In genomic region chr7:23299770-23300300, GRCh38 we compare ENCODE assay signal across 8 cellular contexts. TPM values are rescaled to one million over a fixed set of nuclear protein-coding genes. Genes with fewer than 3 reads are reported as not detected.
A peak's percentile ranks its signal among the peaks of the same experiment; 100 is the strongest.
DNase-seq lines count a peak whose midpoint lies in the region; ATAC-seq and TF ChIP-seq lines count a peak whose summit lies in the region.

No MANE protein-coding gene starts in this region.

- H3K27me3 ChIP-seq in Panc1 (ENCODE audit: control insufficient read depth, insufficient read depth, low read length): no peaks in the 10 kb centered on the region

- H3K27ac ChIP-seq in Panc1 (ENCODE audit: low read length) (peak overlapping the region; percentile 97), epithelial cell of prostate (peak overlapping the region; percentile 49)

- peak overlapping the region; percentile 95 for H3K27ac Mint-ChIP-seq in activated naive CD4-positive, alpha-beta T cell treated with anti-CD3 and anti-CD28 coated beads for 36 hours
- peak overlapping the region; percentile 93 for H3K27ac Mint-ChIP-seq in osteocyte (ENCODE audit: unreplicated experiment)

- peak overlapping the region; percentile 96 for H3K4me3 Mint-ChIP-seq in activated naive CD4-positive, alpha-beta T cell treated with anti-CD3 and anti-CD28 coated beads for 36 hours
- H3K4me3 Mint-ChIP-seq in osteocyte (ENCODE audit: unreplicated experiment): peak overlapping the region; percentile 91

- CTCF ChIA-PET in activated naive CD4-positive, alpha-beta T cell treated with anti-CD3 and anti-CD28 coated beads for 36 hours (lab: Charles Lee): interaction anchor here (0.7 to 1.5 kb wide), 5 partner anchors 10 to 103 kb away, joined by 3 to 6 read pairs (median 3); no protein-coding TSS in a partner anchor
- CTCF ChIA-PET in Panc1 (lab: Charles Lee): interaction anchor here (0.8 to 0.9 kb wide), 2 partner anchors 13 to 27 kb away, joined by 3 read pairs; no protein-coding TSS in a partner anchor

- peak; percentile 5; the same call in 1 of the 2 replicates for ATAC-seq in Panc1

- H3K4me1 ChIP-seq in Panc1 (ENCODE audit: control insufficient read depth, insufficient read depth, low read length): peaks cover 13% of the 10 kb centered on the region

- in situ Hi-C loops in Panc1 (cut with HindIII; ENCODE audit: low pct_unique_long_range_greater_than_20kb, low sequenced_read_pairs): no loop called here

- peak; percentile 9 for DNase-seq in activated naive CD4-positive, alpha-beta T cell treated with anti-CD3 and anti-CD28 coated beads for 36 hours
- no peak for DNase-seq in activated naive CD4-positive, alpha-beta T cell treated with Interleukin-2 at 50 U/mL for 16 hours
- no peak for DNase-seq in Panc1 (ENCODE audit: low read depth, low spot score)
- no peak for DNase-seq in epithelial cell of prostate (ENCODE audit: low read depth, low spot score)
- no peak for DNase-seq in osteocyte (ENCODE audit: extremely low spot score, unreplicated experiment)
- no peak for DNase-seq in SW 1271 (lab: John Stamatoyannopoulos, UW)
- DNase-seq in DMS 273 treated with DMSO at 0.1 percent for 48 hours (lab: John Stamatoyannopoulos, UW): no peak
- no peak for DNase-seq in HCEC 1CT

- intact Hi-C loops in activated naive CD4-positive, alpha-beta T cell treated with anti-CD3 and anti-CD28 coated beads for 36 hours (cut with micrococcal nuclease): loop anchor here (1.0 to 5.0 kb wide), 17 partner anchors 7 to 1873 kb away; partner anchors contain the start of genes HYCC1, KLHL7, SP4 and TOMM7
- intact Hi-C loops in Panc1 (cut with micrococcal nuclease; ENCODE audit: unreplicated experiment): no loop called here

- no peaks in the 10 kb centered on the region for H3K9me3 ChIP-seq in Panc1 (ENCODE audit: control insufficient read depth, insufficient read depth, low read depth, low read length)

- H3K4me1 Mint-ChIP-seq in activated naive CD4-positive, alpha-beta T cell treated with anti-CD3 and anti-CD28 coated beads for 36 hours (ENCODE audit: low read depth): peaks cover 37% of the 10 kb centered on the region
- peaks cover 48% of the 10 kb centered on the region for H3K4me1 Mint-ChIP-seq in osteocyte (ENCODE audit: unreplicated experiment)

- no peaks in the 10 kb centered on the region for H3K9me3 Mint-ChIP-seq in activated naive CD4-positive, alpha-beta T cell treated with anti-CD3 and anti-CD28 coated beads for 36 hours
- no peaks in the 10 kb centered on the region for H3K9me3 Mint-ChIP-seq in osteocyte (ENCODE audit: unreplicated experiment)

- no peaks in the 10 kb centered on the region for H3K27me3 Mint-ChIP-seq in activated naive CD4-positive, alpha-beta T cell treated with anti-CD3 and anti-CD28 coated beads for 36 hours (ENCODE audit: low read depth)
- H3K27me3 Mint-ChIP-seq in osteocyte (ENCODE audit: unreplicated experiment): no peaks in the 10 kb centered on the region

- H3K36me3 ChIP-seq in Panc1 (ENCODE audit: control insufficient read depth, insufficient read depth, low read length): peaks cover 3% of the 10 kb centered on the region; the same call in 1 of the 2 replicates

- peaks cover 25% of the 10 kb centered on the region for H3K36me3 Mint-ChIP-seq in activated naive CD4-positive, alpha-beta T cell treated with anti-CD3 and anti-CD28 coated beads for 36 hours (ENCODE audit: low read depth)
- H3K36me3 Mint-ChIP-seq in osteocyte (ENCODE audit: unreplicated experiment): peaks cover 14% of the 10 kb centered on the region

- no TSS peak for BruUV-seq in Panc1 (replicated peaks; lab: Mats Ljungman, UMichigan)

- POLR2A ChIA-PET in Panc1 (lab: Charles Lee): interaction anchor here (0.9 kb wide), 1 partner anchor 17 kb away, joined by 3 read pairs; no protein-coding TSS in a partner anchor

- peak overlapping the region; percentile 76 to 99 for H3K4me3 ChIP-seq in Panc1 (ENCODE audit: low read depth in 2 of 2, low read length in 2 of 2)

- TF ChIP-seq CTCF in Panc1 (IDR thresholded peaks at IDR 0.05) (no peak), osteocyte (IDR thresholded peaks at IDR 0.05) (no peak)

RNA-seq across cellular contexts. Expression of gene MALSU1, which starts 0.7 kb away (rescaled TPM):
- total RNA-seq in activated naive CD4-positive, alpha-beta T cell treated with anti-CD3 and anti-CD28 coated beads for 36 hours: 100 to 1,000 TPM in 1 of 2 experiments, 10 to 100 TPM in 1; 98.4 to 101 TPM
- 111 TPM for total RNA-seq in Panc1 (2021; ENCODE audit: unreplicated experiment)
- 100 TPM for polyA plus RNA-seq in Panc1 (2012; ENCODE audit: insufficient read length)
- 44.8 and 46.2 TPM in 2 replicates for total RNA-seq in osteocyte

RNA-seq across cellular contexts. Expression of gene GPNMB, which starts 53.3 kb away (rescaled TPM):
- total RNA-seq in activated naive CD4-positive, alpha-beta T cell treated with anti-CD3 and anti-CD28 coated beads for 36 hours: under 1 TPM; 0.38 to 0.54 TPM
- 2.1 TPM for total RNA-seq in Panc1 (2021; ENCODE audit: unreplicated experiment)
- 0.92 TPM for polyA plus RNA-seq in Panc1 (2012; ENCODE audit: insufficient read length)
- 97.2 and 116 TPM in 2 replicates for total RNA-seq in osteocyte

Comparison
In these comparisons a context has a peak if more than half of its experiments do, and no peak if none do; other contexts are left out.
1. RNA of gene GPNMB, which starts 53.3 kb away (total RNA-seq): 97.2 to 116 TPM in osteocyte; 2.1 TPM in Panc1 (single experiment) and 0.38 to 0.54 TPM in activated naive CD4-positive, alpha-beta T cell treated with anti-CD3 and anti-CD28 coated beads for 36 hours; every median in the first group is over 10 times any median in the second.